Comparison of ENCODE assay signal across 14 cellular contexts in the genomic region with DNA sequence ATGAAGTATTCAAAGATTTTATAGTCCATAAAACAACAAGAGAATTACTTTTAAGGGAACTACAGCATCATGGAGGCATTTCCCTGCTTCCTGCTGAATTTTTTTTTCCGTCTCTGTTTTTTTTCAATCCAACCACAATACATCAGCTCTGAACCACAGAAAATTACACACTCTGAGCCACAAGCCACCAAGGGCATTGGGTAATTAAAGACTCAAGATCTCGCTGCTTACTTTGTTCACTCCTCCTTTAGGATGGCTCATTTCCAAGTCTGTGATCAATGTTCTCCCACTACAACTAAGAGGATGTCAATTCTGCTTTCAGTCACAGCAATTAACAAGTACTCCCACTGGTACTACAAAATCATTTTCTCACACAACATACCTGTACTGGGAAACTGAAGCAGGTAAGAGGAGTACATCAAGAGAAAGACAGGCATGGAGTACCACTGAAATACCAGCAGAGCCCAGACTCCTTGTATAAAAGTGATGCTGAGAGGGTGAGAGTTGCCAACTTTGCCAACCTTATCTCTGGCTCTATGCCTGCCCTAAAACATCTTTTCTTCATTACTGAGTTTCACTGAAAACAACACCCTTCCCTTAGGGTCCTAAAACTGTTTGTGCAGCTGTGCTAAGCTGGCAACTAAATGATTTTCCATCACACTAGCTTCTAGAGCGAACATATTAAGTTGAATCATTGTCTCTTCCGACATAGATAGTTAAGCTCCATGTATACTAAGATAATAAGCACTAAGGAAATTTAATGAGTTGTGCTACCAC.
"Had no signal": no experiment of that assay in that cellular context is flagged by ENCODE, and none has a peak within 500 bp of the region (broad histone marks: within the 10 kb centered on the region; RNA-seq: fewer than 3 reads in every experiment).

No MANE protein-coding gene starts in this region.

- H3K36me3 ChIP-seq: colonic mucosa, neutrophil, right atrium auricular region, tibial nerve had no signal

- H3K4me1 ChIP-seq: colonic mucosa, right atrium auricular region, tibial nerve had no signal

- DNase-seq: activated CD4-positive, alpha-beta T cell treated with anti-CD3 and anti-CD28 coated beads, Interleukin-2, amount 50 U/mL, for 4 hours; activated T-cell treated with anti-CD3 and anti-CD28 coated beads, Interleukin-2, amount 50 U/mL, for 1 hour; colonic mucosa; effector CD8-positive, alpha-beta T cell; foreskin fibroblast; immature natural killer cell; left cardiac atrium; mucosa of descending colon; naive thymus-derived CD8-positive, alpha-beta T cell; small intestine; T-helper 2 cell had no signal

- H3K27ac ChIP-seq: colonic mucosa, neutrophil, right atrium auricular region, tibial nerve had no signal

- H3K4me3 ChIP-seq: colonic mucosa, mucosa of descending colon, right atrium auricular region, tibial nerve had no signal

- H3K27me3 ChIP-seq: colonic mucosa, neutrophil, right atrium auricular region, tibial nerve had no signal

- H3K9me3 ChIP-seq: colonic mucosa, mucosa of descending colon, neutrophil, right atrium auricular region had no signal
